ENCODE assay signal across 13 cellular contexts in genomic region chr10:61475449-61475873, GRCh38. TPM values are rescaled to one million over a fixed set of nuclear protein-coding genes. Genes with fewer than 3 reads are reported as not detected.
A peak's percentile ranks its signal among the peaks of the same experiment; 100 is the strongest.
DNase-seq lines count a peak whose midpoint lies in the region; ATAC-seq, FAIRE-seq and TF ChIP-seq lines count a peak whose summit lies in the region.
"Had no signal": no experiment of that assay in that cellular context is flagged by ENCODE, and none has a peak within 500 bp of the region (broad histone marks: within the 10 kb centered on the region; RNA-seq: fewer than 3 reads in every experiment).

No MANE protein-coding gene starts in this region.

- DNase-seq in A673 (ENCODE audit: low spot score) (peak; percentile 24), HEK293T (ENCODE audit: extremely low spot score) (peak; percentile 56), astrocyte (ENCODE audit: low read depth) (peak; percentile 79), foreskin keratinocyte (peak in 1 of 2 donors; percentile 58), right cardiac atrium (no peak), putamen (ENCODE audit: low spot score) (no peak)
- DNase-seq: HFFc6, pancreas, tibial artery had no signal

- H3K9ac ChIP-seq in astrocyte (ENCODE audit: low read length): no peak overlapping the region

- H3K4me1 ChIP-seq in A673 (ENCODE audit: insufficient read depth, low read length, poor library complexity, severe bottlenecking): peaks cover 4% of the 10 kb centered on the region
- H3K4me1 ChIP-seq in astrocyte (ENCODE audit: insufficient read depth, low read length): peaks cover 4% of the 10 kb centered on the region
- no peaks in the 10 kb centered on the region for H3K4me1 ChIP-seq in foreskin keratinocyte
- H3K4me1 ChIP-seq in right cardiac atrium (ENCODE audit: control insufficient read depth, insufficient read depth, low read length): no peaks in the 10 kb centered on the region
- H3K4me1 ChIP-seq: esophagus muscularis mucosa, pancreas, tibial artery had no signal

- no peak overlapping the region for H3K4me3 ChIP-seq in A673 (ENCODE audit: low read depth, low read length, poor library complexity, severe bottlenecking)
- H3K4me3 ChIP-seq in astrocyte (ENCODE audit: insufficient read depth, low read depth, low read length): no peak overlapping the region
- H3K4me3 ChIP-seq in right cardiac atrium (ENCODE audit: low read length): no peak overlapping the region
- H3K4me3 ChIP-seq: esophagus muscularis mucosa, pancreas, tibial artery had no signal

- H3K4me1 Mint-ChIP-seq in astrocyte (ENCODE audit: low read depth, unreplicated experiment): peaks cover 2% of the 10 kb centered on the region

- no peaks in the 10 kb centered on the region for H3K36me3 ChIP-seq in A673 (ENCODE audit: insufficient read depth, low read length, poor library complexity, severe bottlenecking)
- no peaks in the 10 kb centered on the region for H3K36me3 ChIP-seq in astrocyte (ENCODE audit: insufficient read depth, low read length)
- H3K36me3 ChIP-seq: esophagus muscularis mucosa, pancreas, tibial artery had no signal

- H3K27me3 ChIP-seq in A673 (replicated peaks; ENCODE audit: insufficient read depth, low read depth, low read length, poor library complexity): no peaks in the 10 kb centered on the region
- no peaks in the 10 kb centered on the region for H3K27me3 ChIP-seq in astrocyte (ENCODE audit: insufficient read depth, low read length)
- no peaks in the 10 kb centered on the region for H3K27me3 ChIP-seq in foreskin keratinocyte
- no peaks in the 10 kb centered on the region for H3K27me3 ChIP-seq in right cardiac atrium (ENCODE audit: control insufficient read depth, insufficient read depth)
- H3K27me3 ChIP-seq: esophagus muscularis mucosa, tibial artery had no signal

- no peak for FAIRE-seq in astrocyte (lab: Jason Lieb, UNC)
- FAIRE-seq: pancreas had no signal

- no peaks in the 10 kb centered on the region for H3K9me3 Mint-ChIP-seq in astrocyte (ENCODE audit: unreplicated experiment)
- H3K9me3 Mint-ChIP-seq: activated naive CD4-positive, alpha-beta T cell treated with anti-CD3 and anti-CD28 coated beads, Interleukin-2, amount 50 U/mL, for 72 hours; HFFc6 had no signal

- H3K4me2 ChIP-seq in astrocyte (ENCODE audit: low read length): peak overlapping the region; percentile 30

- no peak overlapping the region for H3K4me3 Mint-ChIP-seq in astrocyte (ENCODE audit: unreplicated experiment)
- H3K4me3 Mint-ChIP-seq: HFFc6 had no signal

- H3K36me3 Mint-ChIP-seq in astrocyte (ENCODE audit: low read depth, unreplicated experiment): no peaks in the 10 kb centered on the region
- H3K36me3 Mint-ChIP-seq: activated naive CD4-positive, alpha-beta T cell treated with anti-CD3 and anti-CD28 coated beads, Interleukin-2, amount 50 U/mL, for 72 hours had no signal

- no peak overlapping the region for H2AFZ ChIP-seq in astrocyte (ENCODE audit: low read depth, low read length)

- POLR2A ChIA-PET in A673 (lab: Charles Lee; ENCODE audit: low non-redundant PET) (no interaction called here), HEK293T (lab: Yijun Ruan, JAX) (no interaction called here)

- H3K27ac ChIP-seq in A673 (ENCODE audit: low read depth, low read length, poor library complexity, severe bottlenecking) (no peak overlapping the region), astrocyte (ENCODE audit: low read depth, low read length) (no peak overlapping the region), foreskin keratinocyte (no peak overlapping the region), right cardiac atrium (ENCODE audit: low read length) (no peak overlapping the region)
- H3K27ac ChIP-seq: esophagus muscularis mucosa, pancreas, tibial artery had no signal

- H3K27ac Mint-ChIP-seq in astrocyte (ENCODE audit: unreplicated experiment): no peak overlapping the region
- H3K27ac Mint-ChIP-seq: activated naive CD4-positive, alpha-beta T cell treated with anti-CD3 and anti-CD28 coated beads, Interleukin-2, amount 50 U/mL, for 72 hours; HFFc6 had no signal

- CTCF ChIA-PET in A673 (lab: Charles Lee): no interaction called here
- CTCF ChIA-PET in HEK293T (lab: Yijun Ruan, JAX): no interaction called here

- 74% methylated on average over 3 of the region's 3 CpGs for WGBS in right cardiac atrium

- no TSS peak for BruUV-seq in A673 (replicated peaks; lab: Mats Ljungman, UMichigan)

- ATAC-seq in foreskin keratinocyte (peak; percentile 71), right cardiac atrium (no peak), GM18861 (IDR thresholded peaks at IDR 0.05; ENCODE audit: unreplicated experiment) (no peak), HG03342 (IDR thresholded peaks at IDR 0.05; ENCODE audit: unreplicated experiment) (no peak)
- ATAC-seq: activated naive CD4-positive, alpha-beta T cell treated with anti-CD3 and anti-CD28 coated beads, Interleukin-2, amount 50 U/mL, for 72 hours; pancreas had no signal

- no peaks in the 10 kb centered on the region for H3K9me3 ChIP-seq in A673 (ENCODE audit: low read depth, low read length, poor library complexity, severe bottlenecking)
- no peaks in the 10 kb centered on the region for H3K9me3 ChIP-seq in astrocyte (ENCODE audit: insufficient read depth, low read depth, low read length)
- H3K9me3 ChIP-seq in right cardiac atrium (ENCODE audit: control insufficient read depth, low read length): no peaks in the 10 kb centered on the region
- H3K9me3 ChIP-seq: esophagus muscularis mucosa, pancreas, tibial artery had no signal

- H4K20me1 ChIP-seq in astrocyte (ENCODE audit: insufficient read depth, low read length): no peaks in the 10 kb centered on the region

- H3K79me2 ChIP-seq in astrocyte (ENCODE audit: insufficient read depth, low read length): no peaks in the 10 kb centered on the region

- TF ChIP-seq CTCF in A673 (conservative IDR thresholded peaks at IDR 0.05; ENCODE audit: low read depth, low read length): no peak
- TF ChIP-seq CTCF in astrocyte (IDR thresholded peaks at IDR 0.05; ENCODE audit: insufficient read depth, low read depth, low read length): no peak
- TF ChIP-seq CTCF in foreskin keratinocyte (conservative IDR thresholded peaks at IDR 0.05): no peak

- intact Hi-C loops in A673 (cut with micrococcal nuclease; ENCODE audit: unreplicated experiment) (no loop called here), right cardiac atrium (cut with DNase I) (no loop called here)

- H3K27me3 Mint-ChIP-seq in astrocyte (ENCODE audit: low read depth, unreplicated experiment): no peaks in the 10 kb centered on the region

TF ChIP-seq in HEK293T, 16 proteins besides CTCF, POLR2A, EP300 and RAD21:
- TF ChIP-seq CTBP1 (IDR thresholded peaks at IDR 0.05; ENCODE audit: borderline replicate concordance) (peak; percentile 76), PKNOX1 (IDR thresholded peaks at IDR 0.05) (peak; percentile 93), NFRKB (IDR thresholded peaks at IDR 0.05) (no peak)

RNA-seq across cellular contexts. Expression of gene TMEM26, which starts 22.3 kb away (rescaled TPM):
- total RNA-seq in A673 (2021) (not detected in 2 replicates), astrocyte (0.18 and 0.31 TPM in 2 replicates), foreskin keratinocyte (not detected in 2 replicates), right cardiac atrium (under 1 TPM in 3 of 4 donors, not detected in 1; 0.15 to 0.43 (median 0.19) TPM)
- polyA plus RNA-seq in foreskin keratinocyte (not detected in 2 replicates), right cardiac atrium (0.14 TPM)
- total RNA-seq: activated naive CD4-positive, alpha-beta T cell treated with anti-CD3 and anti-CD28 coated beads, Interleukin-2, amount 50 U/mL, for 72 hours; HFFc6 had no signal

Comparison
In these comparisons a context has a peak if more than half of its experiments do, and no peak if none do; other contexts are left out.
1. DNase-seq: peak in A673 (single experiment), HEK293T (single experiment) and astrocyte (single experiment); none in right cardiac atrium (0 of 3) and putamen (single experiment).